In the genomic region with DNA sequence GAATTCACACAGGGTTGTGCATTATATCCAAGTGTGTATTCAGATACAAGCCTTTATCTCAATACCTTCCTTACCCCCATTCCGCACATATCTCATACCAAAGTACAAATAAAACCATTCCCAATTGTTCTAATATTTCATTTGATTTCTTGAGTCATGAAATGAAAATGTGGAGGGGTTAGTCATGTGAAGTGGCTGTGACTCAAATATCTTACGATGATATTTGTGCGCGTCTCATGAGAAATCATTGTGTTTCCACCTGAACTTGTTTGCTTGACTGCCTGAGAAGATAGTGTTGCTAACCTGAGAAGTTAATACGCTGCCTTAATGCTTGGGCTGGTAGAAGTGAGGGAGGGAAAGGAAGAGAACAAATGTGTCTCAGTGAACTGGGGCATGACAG, we compare ENCODE assay signal across 22 cellular contexts. TPM values are rescaled to one million over a fixed set of nuclear protein-coding genes. Genes with fewer than 3 reads are reported as not detected.
DNase-seq lines count a peak whose midpoint lies in the region; ATAC-seq and TF ChIP-seq lines count a peak whose summit lies in the region.
"Had no signal": no experiment of that assay in that cellular context is flagged by ENCODE, and none has a peak within 500 bp of the region (broad histone marks: within the 10 kb centered on the region; RNA-seq: fewer than 3 reads in every experiment).

No MANE protein-coding gene starts in this region.

- no peaks in the 10 kb centered on the region for H3K36me3 ChIP-seq in breast epithelium
- peaks cover 0 to 26% (median 0%) of the 10 kb centered on the region in 3 experiments for H3K36me3 ChIP-seq in naive thymus-derived CD4-positive, alpha-beta T cell (ENCODE audit: control insufficient read depth in 2 of 3, insufficient read depth in 3 of 3, low read length in 3 of 3)
- H3K36me3 ChIP-seq: adrenal gland had no signal

- peak overlapping the region; percentile 50 to 57 for H3K27ac ChIP-seq in breast epithelium
- H3K27ac ChIP-seq in naive thymus-derived CD4-positive, alpha-beta T cell (ENCODE audit: low read depth, low read length): no peak overlapping the region
- H3K27ac ChIP-seq: 22Rv1, adrenal gland, SK-N-MC, testis had no signal

- H3K9me3 ChIP-seq in breast epithelium: no peaks in the 10 kb centered on the region
- no peaks in the 10 kb centered on the region for H3K9me3 ChIP-seq in naive thymus-derived CD4-positive, alpha-beta T cell (ENCODE audit: control insufficient read depth in 2 of 3, low read length in 3 of 3)
- H3K9me3 ChIP-seq: adrenal gland, mucosa of descending colon, testis had no signal

- intact Hi-C loops in breast epithelium (cut with DNase I; ENCODE audit: low total_unique reads): no loop called here
- intact Hi-C loops in naive thymus-derived CD4-positive, alpha-beta T cell (cut with micrococcal nuclease): loop anchor here (1.0 to 10.0 kb wide), 8 partner anchors 35 to 411 kb away; a partner anchor contains a TSS

- no peaks in the 10 kb centered on the region for H3K4me1 ChIP-seq in breast epithelium
- peaks cover 0 to 3% of the 10 kb centered on the region in 2 donors for H3K4me1 ChIP-seq in naive thymus-derived CD4-positive, alpha-beta T cell (ENCODE audit: control insufficient read depth in 2 of 2, insufficient read depth in 2 of 2, low read length in 2 of 2)
- H3K4me1 ChIP-seq: adrenal gland, testis had no signal

- H3K4me3 ChIP-seq in breast epithelium: peak overlapping the region in 2 of 3 donors; percentile 4 to 36
- no peak overlapping the region for H3K4me3 ChIP-seq in naive thymus-derived CD4-positive, alpha-beta T cell (ENCODE audit: low read length)
- H3K4me3 ChIP-seq: adrenal gland, mucosa of descending colon, SK-N-MC, testis had no signal

- H3K27me3 ChIP-seq in breast epithelium: no peaks in the 10 kb centered on the region
- H3K27me3 ChIP-seq in naive thymus-derived CD4-positive, alpha-beta T cell (ENCODE audit: control insufficient read depth in 2 of 2, insufficient read depth in 2 of 2, low read length in 2 of 2): no peaks in the 10 kb centered on the region
- H3K27me3 ChIP-seq: testis had no signal

- DNase-seq in NCI-H2171 treated with DMSO at 0.1 percent for 48 hours (lab: John Stamatoyannopoulos, UW) (peak; percentile 95), NCI-H2171 (lab: John Stamatoyannopoulos, UW) (no peak), breast epithelium (ENCODE audit: low spot score in 2 of 2) (no peak), left kidney (ENCODE audit: low read depth, low spot score) (peak; percentile 70), GM03348 (ENCODE audit: low spot score) (no peak), AML-193 (lab: John Stamatoyannopoulos, UW) (no peak), putamen (ENCODE audit: low spot score) (no peak)
- no peak for DNase-seq in naive thymus-derived CD4-positive, alpha-beta T cell
- DNase-seq: activated CD8-positive, alpha-beta memory T cell treated with anti-CD3 and anti-CD28 coated beads, Interleukin-2, amount 10 ng/mL, durations not matched to agents 7 days and 5 days; CD4-positive, CD25-positive, alpha-beta regulatory T cell; central memory CD4-positive, alpha-beta T cell; hippocampal formation; mucosa of descending colon; NCI-H1694 treated with DMSO at 0.1 percent for 48 hours; NCI-H510A treated with DMSO at 0.1 percent for 48 hours; testis had no signal

- CTCF ChIA-PET in naive thymus-derived CD4-positive, alpha-beta T cell (lab: Charles Lee): interaction anchor here (0.6 to 4.2 kb wide), 12 partner anchors 9 to 184 kb away, joined by 3 to 58 read pairs (median 4); a partner anchor contains a TSS

- POLR2A ChIA-PET in naive thymus-derived CD4-positive, alpha-beta T cell (lab: Charles Lee): interaction anchor here (0.5 to 3.1 kb wide), 7 partner anchors 8 to 350 kb away, joined by 3 to 7 read pairs (median 4); no protein-coding TSS in a partner anchor

- peaks cover 2 to 62% (median 54%) of the 10 kb centered on the region in 7 donors for H3K4me1 Mint-ChIP-seq in naive thymus-derived CD4-positive, alpha-beta T cell

- peaks cover 0 to 3% (median 0%) of the 10 kb centered on the region in 11 donors for H3K9me3 Mint-ChIP-seq in naive thymus-derived CD4-positive, alpha-beta T cell
- H3K9me3 Mint-ChIP-seq: activated T-helper 2 cell treated with anti-CD3 and anti-CD28 coated beads, Interferon-gamma antibody, Interleukin-2, Interleukin-4, amounts not matched to agents 10 μg/mL and 5 μg/mL and 100 μg/mL, durations not matched to agents 14 hours and 24 hours and 36 hours; CD4-positive, CD25-positive, alpha-beta regulatory T cell had no signal

- no peak for TF ChIP-seq POLR2A in breast epithelium (IDR thresholded peaks at IDR 0.05)

- peak overlapping the region in 1 of 9 donors; percentile 5 for H3K27ac Mint-ChIP-seq in naive thymus-derived CD4-positive, alpha-beta T cell
- H3K27ac Mint-ChIP-seq: activated CD8-positive, alpha-beta memory T cell treated with anti-CD3 and anti-CD28 coated beads, Interleukin-2, amount 10 ng/mL, durations not matched to agents 7 days and 5 days; activated T-helper 2 cell treated with anti-CD3 and anti-CD28 coated beads, Interferon-gamma antibody, Interleukin-2, Interleukin-4, amounts not matched to agents 10 μg/mL and 5 μg/mL and 100 μg/mL, durations not matched to agents 14 hours and 24 hours and 36 hours; CD4-positive, CD25-positive, alpha-beta regulatory T cell had no signal

- no peak overlapping the region for H3K4me3 Mint-ChIP-seq in naive thymus-derived CD4-positive, alpha-beta T cell
- H3K4me3 Mint-ChIP-seq: activated CD8-positive, alpha-beta memory T cell treated with anti-CD3 and anti-CD28 coated beads, Interleukin-2, amount 10 ng/mL, durations not matched to agents 7 days and 5 days; CD4-positive, CD25-positive, alpha-beta regulatory T cell had no signal

- peaks cover 0 to 46% (median 41%) of the 10 kb centered on the region in 5 donors for H3K36me3 Mint-ChIP-seq in naive thymus-derived CD4-positive, alpha-beta T cell

- ATAC-seq in naive thymus-derived CD4-positive, alpha-beta T cell: no peak
- ATAC-seq: mucosa of descending colon had no signal

- no peak for TF ChIP-seq CTCF in breast epithelium (IDR thresholded peaks at IDR 0.05)

- peaks cover 0 to 21% (median 0%) of the 10 kb centered on the region in 5 donors for H3K27me3 Mint-ChIP-seq in naive thymus-derived CD4-positive, alpha-beta T cell

RNA-seq across cellular contexts. Expression of a gene that starts 7.0 kb away (rescaled TPM):
- 10 to 100 TPM in 2 of 3 donors, not detected in 1; 11.8 to 15.4 TPM for total RNA-seq in breast epithelium
- total RNA-seq in naive thymus-derived CD4-positive, alpha-beta T cell: 10 to 100 TPM in 4 of 5 experiments, 1 to 10 TPM in 1; 4.1 to 63.1 (median 33.6) TPM
- polyA plus RNA-seq in naive thymus-derived CD4-positive, alpha-beta T cell: 10 to 100 TPM; 10.9 to 41.4 TPM
- total RNA-seq: OCI-LY7 had no signal

RNA-seq across cellular contexts. Expression of a gene that starts 27.6 kb away (rescaled TPM):
- total RNA-seq in breast epithelium: 1 to 10 TPM in 1 of 3 donors, not detected in 2; 1.6 TPM
- total RNA-seq in naive thymus-derived CD4-positive, alpha-beta T cell: 1 to 10 TPM in 4 of 5 experiments, not detected in 1; 1.4 to 2.5 (median 1.8) TPM
- under 1 TPM in 1 of 2 donors, not detected in 1; 0.33 TPM for polyA plus RNA-seq in naive thymus-derived CD4-positive, alpha-beta T cell
- total RNA-seq: activated CD8-positive, alpha-beta memory T cell treated with anti-CD3 and anti-CD28 coated beads, Interleukin-2, amount 10 ng/mL, durations not matched to agents 7 days and 5 days; activated T-helper 2 cell treated with anti-CD3 and anti-CD28 coated beads, Interferon-gamma antibody, Interleukin-2, Interleukin-4, amounts not matched to agents 10 μg/mL and 5 μg/mL and 100 μg/mL, durations not matched to agents 14 hours and 24 hours and 36 hours; M059J; OCI-LY7; testis had no signal
- polyA plus RNA-seq: adrenal gland had no signal

RNA-seq across cellular contexts. Expression of a gene that starts 34.6 kb away (rescaled TPM):
- 10 to 100 TPM; 60.2 to 61.0 (median 60.4) TPM for total RNA-seq in breast epithelium
- total RNA-seq in naive thymus-derived CD4-positive, alpha-beta T cell: 100 to 1,000 TPM; 110 to 264 (median 124) TPM
- polyA plus RNA-seq in naive thymus-derived CD4-positive, alpha-beta T cell: 100 to 1,000 TPM in 1 of 2 donors, 10 to 100 TPM in 1; 54.2 to 101 TPM

RNA-seq across cellular contexts. Expression of a gene that starts 53.2 kb away (rescaled TPM):
- 1 to 10 TPM in 1 of 3 donors, under 1 TPM in 2; 0.48 to 2.3 (median 0.73) TPM for total RNA-seq in breast epithelium
- total RNA-seq in naive thymus-derived CD4-positive, alpha-beta T cell: 1 to 10 TPM in 1 of 5 experiments, under 1 TPM in 2, not detected in 2; 0.19 to 1.4 (median 0.53) TPM
- not detected for polyA plus RNA-seq in naive thymus-derived CD4-positive, alpha-beta T cell
- total RNA-seq: OCI-LY7 had no signal

Comparison
In these comparisons a context has a peak if more than half of its experiments do, and no peak if none do; other contexts are left out.
1. DNase-seq: peak in NCI-H2171 treated with DMSO at 0.1 percent for 48 hours (single experiment) and left kidney (single experiment); none in NCI-H2171 (single experiment), breast epithelium (0 of 2), GM03348 (single experiment), AML-193 (0 of 2), naive thymus-derived CD4-positive, alpha-beta T cell (0 of 9) and putamen (single experiment).